ENCODE assay signal across 8 cellular contexts in the genomic region with DNA sequence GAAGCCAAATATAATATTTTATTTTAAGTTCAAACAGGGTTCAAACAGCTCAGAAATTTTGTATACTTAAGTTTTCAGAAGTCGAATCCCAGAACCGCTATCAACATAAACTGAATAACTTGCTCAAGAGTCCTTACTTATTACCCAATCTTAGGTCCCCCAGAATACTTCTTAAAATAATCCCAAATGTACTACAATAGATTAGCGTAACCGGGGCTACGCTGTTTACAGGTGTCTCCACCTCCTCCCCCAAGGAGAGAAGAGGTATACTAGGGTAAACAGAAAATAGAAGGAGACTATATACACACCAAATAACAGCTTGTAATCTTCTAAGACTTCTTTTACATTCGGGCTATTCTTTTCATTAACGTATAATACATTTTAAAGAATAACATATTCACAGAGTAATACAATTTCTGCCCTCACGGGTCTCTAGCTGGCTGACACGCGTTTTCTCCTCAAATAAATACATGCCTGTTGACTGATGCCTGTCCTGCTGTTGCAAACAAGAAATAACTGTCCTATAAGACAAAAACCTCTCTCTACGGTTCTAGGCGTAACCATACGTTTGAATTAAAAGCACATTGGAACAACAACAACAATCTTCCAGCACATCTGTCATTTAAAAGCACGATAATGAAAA. TPM values are rescaled to one million over a fixed set of nuclear protein-coding genes. Genes with fewer than 3 reads are reported as not detected.
DNase-seq lines count a peak whose midpoint lies in the region; ATAC-seq and TF ChIP-seq lines count a peak whose summit lies in the region.

No MANE protein-coding gene starts in this region.

- 2 to 4% methylated on average over 14 of the region's 14 CpGs for WGBS in gastroesophageal sphincter (ENCODE audit: low coverage in 1 of 2), 2 donors

- H3K4me2 ChIP-seq in BLaER1 treated with 17β-estradiol and CSF1 and Interleukin-3, amounts not matched to agents 10 nM and 100 nM, result peak overlapping the region; percentile 77 to 96 (median 88)

- intact Hi-C loops in gastrocnemius medialis (cut with DNase I; ENCODE audit: low total_unique reads) (loop anchor here (5.0 kb wide), 1 partner anchor 179 kb away; a partner anchor contains a TSS), left colon (cut with DNase I, micrococcal nuclease) (no loop called here)

- TF ChIP-seq POLR2A in gastroesophageal sphincter (IDR thresholded peaks at IDR 0.05) (no peak), gastrocnemius medialis (IDR thresholded peaks at IDR 0.05) (no peak)

- H3K27me3 Mint-ChIP-seq in HFFc6 (ENCODE audit: insufficient read depth), result peaks cover 2% of the 10 kb centered on the region; the same call in 1 of the 2 replicates

- H3K4me3 ChIP-seq in BLaER1 treated with 17β-estradiol and CSF1 and Interleukin-3, amounts not matched to agents 10 nM and 100 nM, result peak overlapping the region; percentile 72 to 95 (median 88)
- H3K4me3 ChIP-seq in WI38 (ENCODE audit: low read depth, low read length) (peak overlapping the region; percentile 76), gastroesophageal sphincter (peak overlapping the region; percentile 85 to 95), gastrocnemius medialis (peak overlapping the region; percentile 68 to 100 (median 85))

- peak overlapping the region; percentile 79 to 97 (median 84) for H3K9ac ChIP-seq in BLaER1 treated with 17β-estradiol and CSF1 and Interleukin-3, amounts not matched to agents 10 nM and 100 nM

- peak overlapping the region; percentile 95 for H3K4me3 Mint-ChIP-seq in HFFc6

- H3K27me3 ChIP-seq in BLaER1 treated with 17β-estradiol and CSF1 and Interleukin-3, amounts not matched to agents 10 nM and 100 nM, result no peaks in the 10 kb centered on the region
- H3K27me3 ChIP-seq in gastroesophageal sphincter (no peaks in the 10 kb centered on the region), gastrocnemius medialis (no peaks in the 10 kb centered on the region)

- H3K36me3 Mint-ChIP-seq in HFFc6 (ENCODE audit: low read depth), result no peaks in the 10 kb centered on the region

- peak overlapping the region; percentile 81 for H3K27ac Mint-ChIP-seq in HFFc6

- H3K9me3 ChIP-seq in BLaER1 treated with 17β-estradiol and CSF1 and Interleukin-3, amounts not matched to agents 10 nM and 100 nM (replicated peaks in 1 of 11), result no peaks in the 10 kb centered on the region
- H3K9me3 ChIP-seq in gastroesophageal sphincter (no peaks in the 10 kb centered on the region), gastrocnemius medialis (no peaks in the 10 kb centered on the region)

- H3K4me1 Mint-ChIP-seq in HFFc6 (ENCODE audit: low read depth), result peaks cover 55% of the 10 kb centered on the region

- no peak for ATAC-seq in gastroesophageal sphincter
- no peak for ATAC-seq in gastrocnemius medialis
- no peak for ATAC-seq in left colon

- in situ Hi-C loops in gastrocnemius medialis (cut with MboI; ENCODE audit: low sequenced_read_pairs in 4 of 4), result loop anchor here in 2 of 4 donors (5.0 to 10.0 kb wide), 3 partner anchors 41 to 81 kb away; a partner anchor contains a TSS

- H4K20me1 ChIP-seq in BLaER1 treated with 17β-estradiol and CSF1 and Interleukin-3, amounts not matched to agents 10 nM and 100 nM, result peaks cover 0 to 47% (median 7%) of the 10 kb centered on the region in 11 experiments; a peak in 8 of 22 replicates

- no peaks in the 10 kb centered on the region for H3K36me3 ChIP-seq in BLaER1 treated with 17β-estradiol and CSF1 and Interleukin-3, amounts not matched to agents 10 nM and 100 nM
- no peaks in the 10 kb centered on the region for H3K36me3 ChIP-seq in gastroesophageal sphincter
- H3K36me3 ChIP-seq in gastrocnemius medialis, result no peaks in the 10 kb centered on the region

- H3K9me3 Mint-ChIP-seq in HFFc6, result no peaks in the 10 kb centered on the region

- no peak; the same call in 1 of the 2 replicates for TF ChIP-seq CTCF in HFFc6 (IDR thresholded peaks at IDR 0.05)
- no peak for TF ChIP-seq CTCF in WI38 (IDR thresholded peaks at IDR 0.05; ENCODE audit: low read depth, low read length)
- peak in 2 of 4 experiments; percentile 3 to 6 for TF ChIP-seq CTCF in gastroesophageal sphincter (IDR thresholded peaks at IDR 0.05)
- no peak for TF ChIP-seq CTCF in gastrocnemius medialis (IDR thresholded peaks at IDR 0.05 in 4 of 5, conservative IDR thresholded peaks at IDR 0.05 in 1 of 5)

- no peak for DNase-seq in HFFc6
- no peak for DNase-seq in gastrocnemius medialis
- no peak for DNase-seq in NCI-H2029 treated with DMSO at 0.1 percent for 48 hours (lab: John Stamatoyannopoulos, UW)
- no peak for DNase-seq in NK-92 (lab: John Stamatoyannopoulos, UW; ENCODE audit: unreplicated experiment)
- no peak for DNase-seq in left colon

- H3K27ac ChIP-seq in BLaER1 treated with 17β-estradiol and CSF1 and Interleukin-3, amounts not matched to agents 10 nM and 100 nM, result peak overlapping the region; percentile 71 to 94 (median 79)
- H3K27ac ChIP-seq in gastroesophageal sphincter (peak overlapping the region; percentile 96 to 100 (median 98)), gastrocnemius medialis (peak overlapping the region; percentile 96 to 100 (median 98))

- TF ChIP-seq EP300 in gastroesophageal sphincter (IDR thresholded peaks at IDR 0.05), result no peak

- H3K4me1 ChIP-seq in BLaER1 treated with 17β-estradiol and CSF1 and Interleukin-3, amounts not matched to agents 10 nM and 100 nM, result peaks cover 36 to 56% (median 44%) of the 10 kb centered on the region in 10 experiments
- H3K4me1 ChIP-seq in gastroesophageal sphincter (peaks cover 0 to 46% (median 12%) of the 10 kb centered on the region in 3 donors), gastrocnemius medialis (peaks cover 18 to 32% of the 10 kb centered on the region in 2 donors)

RNA-seq across cellular contexts. Expression of a gene that starts 1.3 kb away (rescaled TPM):
- total RNA-seq in HFFc6 (2021; fragmentation: NEBNext Ultra II Directional; extraction: Animal tissue kit (Norgen Biotek cat#: 25700)), result 10 to 100 TPM; 15.8 to 19.4 (median 17.1) TPM
- 10 to 100 TPM; 20.3 to 42.3 (median 33.7) TPM for total RNA-seq in gastroesophageal sphincter
- 10 to 100 TPM; 24.4 to 46.4 (median 33.1) TPM for total RNA-seq in gastrocnemius medialis
- 10 to 100 TPM; 17.7 to 19.5 TPM for total RNA-seq in left colon
